In genomic region chr21:31267644-31268043, GRCh38 we compare ENCODE assay signal across 26 cellular contexts.
DNase-seq lines count a peak whose midpoint lies in the region; ATAC-seq, FAIRE-seq and TF ChIP-seq lines count a peak whose summit lies in the region.
"Had no signal": no experiment of that assay in that cellular context is flagged by ENCODE, and none has a peak within 500 bp of the region (broad histone marks: within the 10 kb centered on the region; RNA-seq: fewer than 3 reads in every experiment).

No MANE protein-coding gene starts in this region.

- peaks cover 0 to 4% (median 0%) of the 10 kb centered on the region in 7 donors for H3K9me3 Mint-ChIP-seq in CD4-positive, CD25-positive, alpha-beta regulatory T cell
- no peaks in the 10 kb centered on the region for H3K9me3 Mint-ChIP-seq in activated T-helper 17 cell treated with anti-CD3 and anti-CD28 coated beads, Interleukin-2, amount 50 U/mL, for 72 hours
- H3K9me3 Mint-ChIP-seq in mesothelial cell of epicardium = no peaks in the 10 kb centered on the region
- H3K9me3 Mint-ChIP-seq: immature natural killer cell had no signal

- H3K4me2 ChIP-seq in BLaER1 treated with 17β-estradiol and CSF1 and Interleukin-3, amounts not matched to agents 10 nM and 100 nM = peak overlapping the region; percentile 35 to 79 (median 67); a peak in 15 of 22 replicates
- H3K4me2 ChIP-seq: hepatocyte had no signal

- no peaks in the 10 kb centered on the region for H3K27me3 Mint-ChIP-seq in CD4-positive, CD25-positive, alpha-beta regulatory T cell
- H3K27me3 Mint-ChIP-seq in activated T-helper 17 cell treated with anti-CD3 and anti-CD28 coated beads, Interleukin-2, amount 50 U/mL, for 72 hours = no peaks in the 10 kb centered on the region
- no peaks in the 10 kb centered on the region for H3K27me3 Mint-ChIP-seq in mesothelial cell of epicardium (ENCODE audit: low read depth)
- H3K27me3 Mint-ChIP-seq: progenitor cell of endocrine pancreas had no signal

- H3K4me1 ChIP-seq in BLaER1 treated with 17β-estradiol and CSF1 and Interleukin-3, amounts not matched to agents 10 nM and 100 nM = peaks cover 38 to 58% (median 50%) of the 10 kb centered on the region in 10 experiments
- peaks cover 15% of the 10 kb centered on the region for H3K4me1 ChIP-seq in CD4-positive, CD25-positive, alpha-beta regulatory T cell (ENCODE audit: control insufficient read depth, insufficient read depth, low read length, poor library complexity, severe bottlenecking)
- H3K4me1 ChIP-seq: ascending aorta had no signal

- peaks cover 7 to 30% (median 14%) of the 10 kb centered on the region in 4 donors for H3K4me1 Mint-ChIP-seq in CD4-positive, CD25-positive, alpha-beta regulatory T cell
- peaks cover 13% of the 10 kb centered on the region for H3K4me1 Mint-ChIP-seq in activated T-helper 17 cell treated with anti-CD3 and anti-CD28 coated beads, Interleukin-2, amount 50 U/mL, for 72 hours
- H3K4me1 Mint-ChIP-seq in mesothelial cell of epicardium = peaks cover 24% of the 10 kb centered on the region

- H3K4me3 ChIP-seq in BLaER1 treated with 17β-estradiol and CSF1 and Interleukin-3, amounts not matched to agents 10 nM and 100 nM = no peak overlapping the region
- H3K4me3 ChIP-seq in CD4-positive, CD25-positive, alpha-beta regulatory T cell (ENCODE audit: low read depth, low read length) = peak overlapping the region; percentile 75
- H3K4me3 ChIP-seq: ascending aorta, GM23248, hepatocyte, testis had no signal

- no peak for TF ChIP-seq CTCF in mesothelial cell of epicardium (IDR thresholded peaks at IDR 0.05; ENCODE audit: unreplicated experiment)

- H3K9ac ChIP-seq in BLaER1 treated with 17β-estradiol and CSF1 and Interleukin-3, amounts not matched to agents 10 nM and 100 nM = no peak overlapping the region
- H3K9ac ChIP-seq: GM23248 had no signal

- DNase-seq in CD4-positive, CD25-positive, alpha-beta regulatory T cell = no peak
- DNase-seq in mesothelial cell of epicardium (ENCODE audit: low spot score in 2 of 2, unreplicated experiment in 2 of 2) (no peak), GM19239 (ENCODE audit: insufficient read length, low spot score) (no peak)
- DNase-seq: activated CD4-positive, CD25-positive, alpha-beta regulatory T cell treated with anti-CD3 and anti-CD28 coated beads, Interleukin-2, amount 50 U/mL, for 72 hours; activated gamma-delta T cell; effector CD4-positive, alpha-beta T cell; erythroblast; foreskin melanocyte; GM23248; immature natural killer cell; left ventricle myocardium superior; midbrain; NCI-H1048; NCI-H187; NCI-H2227 treated with DMSO at 0.1 percent for 48 hours; NCI-H748 treated with DMSO at 0.1 percent for 48 hours; PC-3; SHP77; testis had no signal

- peaks cover 0 to 18% (median 12%) of the 10 kb centered on the region in 11 experiments; a peak in 10 of 22 replicates for H3K9me3 ChIP-seq in BLaER1 treated with 17β-estradiol and CSF1 and Interleukin-3, amounts not matched to agents 10 nM and 100 nM (replicated peaks in 1 of 11)
- no peaks in the 10 kb centered on the region for H3K9me3 ChIP-seq in CD4-positive, CD25-positive, alpha-beta regulatory T cell (ENCODE audit: control insufficient read depth in 2 of 2, low read length in 2 of 2)
- H3K9me3 ChIP-seq: ascending aorta, testis had no signal

- H3K27ac Mint-ChIP-seq in CD4-positive, CD25-positive, alpha-beta regulatory T cell = peak overlapping the region in 1 of 3 donors; percentile 64
- H3K27ac Mint-ChIP-seq in activated T-helper 17 cell treated with anti-CD3 and anti-CD28 coated beads, Interleukin-2, amount 50 U/mL, for 72 hours = peak overlapping the region; percentile 18
- peak overlapping the region; percentile 11 for H3K27ac Mint-ChIP-seq in mesothelial cell of epicardium
- H3K27ac Mint-ChIP-seq: progenitor cell of endocrine pancreas had no signal

- no peaks in the 10 kb centered on the region for H3K27me3 ChIP-seq in BLaER1 treated with 17β-estradiol and CSF1 and Interleukin-3, amounts not matched to agents 10 nM and 100 nM
- no peaks in the 10 kb centered on the region for H3K27me3 ChIP-seq in CD4-positive, CD25-positive, alpha-beta regulatory T cell (ENCODE audit: control insufficient read depth, insufficient read depth, low read length)
- H3K27me3 ChIP-seq: ascending aorta, hepatocyte, testis had no signal

- no peaks in the 10 kb centered on the region; a peak in 1 of 22 replicates for H4K20me1 ChIP-seq in BLaER1 treated with 17β-estradiol and CSF1 and Interleukin-3, amounts not matched to agents 10 nM and 100 nM

- no peak for FAIRE-seq in GM19239 (lab: Jason Lieb, UNC)

- H3K4me3 Mint-ChIP-seq in CD4-positive, CD25-positive, alpha-beta regulatory T cell = peak overlapping the region; percentile 2 to 72 (median 37)
- H3K4me3 Mint-ChIP-seq in activated T-helper 17 cell treated with anti-CD3 and anti-CD28 coated beads, Interleukin-2, amount 50 U/mL, for 72 hours = peak overlapping the region; percentile 59
- no peak overlapping the region for H3K4me3 Mint-ChIP-seq in mesothelial cell of epicardium

- peaks cover 0 to 23% (median 8%) of the 10 kb centered on the region in 11 experiments; a peak in 8 of 22 replicates for H3K36me3 ChIP-seq in BLaER1 treated with 17β-estradiol and CSF1 and Interleukin-3, amounts not matched to agents 10 nM and 100 nM
- no peaks in the 10 kb centered on the region for H3K36me3 ChIP-seq in CD4-positive, CD25-positive, alpha-beta regulatory T cell (ENCODE audit: control insufficient read depth, insufficient read depth, low read length)
- H3K36me3 ChIP-seq: ascending aorta had no signal

- no peak for ATAC-seq in CD4-positive, CD25-positive, alpha-beta regulatory T cell (ENCODE audit: low read depth in 2 of 2)
- no peak for ATAC-seq in activated T-helper 17 cell treated with anti-CD3 and anti-CD28 coated beads, Interleukin-2, amount 50 U/mL, for 72 hours (replicated peaks)
- ATAC-seq in GM18517 (IDR thresholded peaks at IDR 0.05; ENCODE audit: unreplicated experiment) (no peak), HG02678 (IDR thresholded peaks at IDR 0.05; ENCODE audit: unreplicated experiment) (no peak)
- ATAC-seq: left ventricle myocardium superior, PC-3 had no signal

- H3K36me3 Mint-ChIP-seq in CD4-positive, CD25-positive, alpha-beta regulatory T cell = peaks cover 4% of the 10 kb centered on the region
- H3K36me3 Mint-ChIP-seq in activated T-helper 17 cell treated with anti-CD3 and anti-CD28 coated beads, Interleukin-2, amount 50 U/mL, for 72 hours (ENCODE audit: low read depth) = peaks cover 45% of the 10 kb centered on the region
- H3K36me3 Mint-ChIP-seq in mesothelial cell of epicardium = peaks cover 25% of the 10 kb centered on the region

- H3K27ac ChIP-seq in BLaER1 treated with 17β-estradiol and CSF1 and Interleukin-3, amounts not matched to agents 10 nM and 100 nM = no peak overlapping the region
- H3K27ac ChIP-seq in CD4-positive, CD25-positive, alpha-beta regulatory T cell (ENCODE audit: insufficient read depth, low read length, poor library complexity, severe bottlenecking) = no peak overlapping the region
- H3K27ac ChIP-seq: ascending aorta, GM23248, hepatocyte, testis had no signal
